ENCODE assay signal across 9 cellular contexts in the genomic region with DNA sequence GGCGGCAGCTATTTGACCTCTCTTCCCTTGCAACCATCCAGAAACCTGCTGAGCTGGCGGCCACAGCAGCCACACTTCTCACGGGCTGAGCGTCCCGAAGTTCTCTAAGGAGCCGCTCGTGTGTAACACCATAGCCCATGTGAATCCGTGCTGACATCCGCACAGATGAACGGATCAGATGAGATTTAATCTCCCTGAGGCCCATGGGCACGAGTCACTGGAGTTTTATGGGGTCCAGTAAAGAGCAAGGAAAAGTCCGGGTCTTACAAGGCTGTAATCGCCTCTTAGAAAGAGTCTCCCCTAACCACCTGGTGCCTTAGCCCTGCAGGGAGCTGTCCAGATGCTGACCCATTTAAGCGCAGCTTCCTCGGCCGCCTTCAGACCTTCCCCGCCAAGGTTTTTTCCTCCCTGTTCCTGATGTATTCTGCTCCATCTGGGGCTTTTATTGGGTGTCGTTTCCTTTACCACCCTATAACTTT. TPM values are rescaled to one million over a fixed set of nuclear protein-coding genes. Genes with fewer than 3 reads are reported as not detected.
DNase-seq lines count a peak whose midpoint lies in the region; ATAC-seq and FAIRE-seq lines count a peak whose summit lies in the region.
"Had no signal": no experiment of that assay in that cellular context is flagged by ENCODE, and none has a peak within 500 bp of the region (broad histone marks: within the 10 kb centered on the region; RNA-seq: fewer than 3 reads in every experiment).

No MANE protein-coding gene starts in this region.

- peak overlapping the region; percentile 10 for H3K9ac ChIP-seq in endocrine pancreas (ENCODE audit: control insufficient read depth, insufficient read depth, low read length)

- no peak overlapping the region for H3K4me3 ChIP-seq in endocrine pancreas (ENCODE audit: control insufficient read depth, insufficient read depth, low read length)

- H3K9me3 ChIP-seq in endocrine pancreas (ENCODE audit: control insufficient read depth, low read length): no peaks in the 10 kb centered on the region

- no peak for ATAC-seq in GM19463 (IDR thresholded peaks at IDR 0.05; ENCODE audit: unreplicated experiment)

- DNase-seq in GM19239 (ENCODE audit: insufficient read length, low spot score) (peak; percentile 35), NCI-H69 (lab: John Stamatoyannopoulos, UW) (peak; percentile 56), myocyte (ENCODE audit: low read depth) (peak; percentile 76), nucleus accumbens (lab: John Stamatoyannopoulos, UW) (no peak), DMS153 treated with DMSO at 0.1 percent for 48 hours (lab: John Stamatoyannopoulos, UW; ENCODE audit: unreplicated experiment) (no peak)
- no peak for DNase-seq in NK-92 treated with Interleukin-12 subunit alpha and Interleukin-12 subunit beta, amount 100 ng/mL, for 24 hours (lab: John Stamatoyannopoulos, UW)

- no peak for FAIRE-seq in GM19239 (lab: Jason Lieb, UNC)

- peaks cover 6% of the 10 kb centered on the region for H3K4me1 ChIP-seq in endocrine pancreas (ENCODE audit: control insufficient read depth, insufficient read depth, low read length)

- H3K36me3 ChIP-seq in endocrine pancreas (ENCODE audit: control insufficient read depth, insufficient read depth, low read length): no peaks in the 10 kb centered on the region

- no peaks in the 10 kb centered on the region for H3K27me3 ChIP-seq in endocrine pancreas (ENCODE audit: control insufficient read depth, insufficient read depth, low read length)

RNA-seq across cellular contexts. Expression of a gene that starts 5.5 kb away (rescaled TPM):
- not detected in 2 replicates for total RNA-seq in myocyte
- not detected for polyA plus RNA-seq in myocyte (2012)
- total RNA-seq: mononuclear cell had no signal

Comparison
In these comparisons a context has a peak if more than half of its experiments do, and no peak if none do; other contexts are left out.
1. DNase-seq: peak in GM19239 (single experiment), NCI-H69 (single experiment) and myocyte (single experiment); none in nucleus accumbens (0 of 56), DMS153 treated with DMSO at 0.1 percent for 48 hours (single experiment) and NK-92 treated with Interleukin-12 subunit alpha and Interleukin-12 subunit beta, amount 100 ng/mL, for 24 hours (single experiment).